Comparison of ENCODE assay signal across 12 cellular contexts in the genomic region with DNA sequence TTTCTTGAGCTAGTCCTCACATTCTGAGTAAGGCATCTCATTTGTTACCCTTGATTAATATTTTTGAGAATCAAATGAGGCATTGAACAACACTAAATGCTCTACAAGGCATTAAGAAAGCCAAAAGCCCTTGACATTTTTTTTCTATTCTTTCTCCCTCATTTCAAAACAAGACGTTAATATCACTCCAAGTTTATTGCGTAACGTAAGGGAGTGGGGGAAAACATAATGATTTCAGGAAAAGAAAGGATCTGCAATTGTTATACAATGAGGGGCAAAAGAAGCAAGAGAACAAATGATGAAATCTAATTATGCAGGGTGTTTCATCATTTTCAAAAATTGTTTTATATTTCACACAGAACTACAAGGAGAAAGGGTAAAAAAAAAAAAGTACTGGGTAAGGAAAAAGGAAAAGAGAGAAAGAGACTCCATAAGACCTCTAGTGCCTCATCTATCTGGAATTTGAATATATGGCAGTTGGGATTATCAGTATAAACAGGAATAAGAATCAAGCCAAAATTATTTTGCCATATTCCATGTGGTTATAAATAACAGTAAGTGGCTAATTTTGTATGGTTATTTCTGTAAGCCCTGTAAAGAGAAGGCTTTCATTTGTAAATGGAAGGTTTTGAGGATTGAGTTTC.
DNase-seq lines count a peak whose midpoint lies in the region; ATAC-seq and TF ChIP-seq lines count a peak whose summit lies in the region.
"Had no signal": no experiment of that assay in that cellular context is flagged by ENCODE, and none has a peak within 500 bp of the region (broad histone marks: within the 10 kb centered on the region; RNA-seq: fewer than 3 reads in every experiment).

No MANE protein-coding gene starts in this region.

- no peak for TF ChIP-seq POLR2A in uterus (IDR thresholded peaks at IDR 0.05)

- H3K36me3 ChIP-seq in SK-N-SH (replicated peaks in 1 of 2; ENCODE audit: control insufficient read depth in 1 of 2, insufficient read depth in 2 of 2, low read length in 1 of 2) (no peaks in the 10 kb centered on the region), muscle layer of duodenum (ENCODE audit: control insufficient read depth in 1 of 2, insufficient read depth in 2 of 2, low read length in 2 of 2) (no peaks in the 10 kb centered on the region), uterus (no peaks in the 10 kb centered on the region)

- peaks cover 0 to 30% of the 10 kb centered on the region in 2 experiments; a peak in 2 of 4 replicates for H3K4me1 ChIP-seq in SK-N-SH (ENCODE audit: control insufficient read depth in 1 of 2, insufficient read depth in 2 of 2, low read depth in 1 of 2, low read length in 1 of 2)
- H3K4me1 ChIP-seq in muscle layer of duodenum (ENCODE audit: control insufficient read depth in 1 of 2, insufficient read depth in 2 of 2, low read length in 2 of 2) = peaks cover 0 to 5% of the 10 kb centered on the region in 2 donors
- H3K4me1 ChIP-seq in uterus = peaks cover 0 to 6% of the 10 kb centered on the region in 2 donors
- H3K4me1 ChIP-seq: foreskin keratinocyte had no signal

- H3K27ac ChIP-seq in SK-N-SH (ENCODE audit: low read depth in 2 of 2, low read length in 1 of 2) (no peak overlapping the region), muscle layer of duodenum (ENCODE audit: low read length) (peak overlapping the region; percentile 35), uterus (peak overlapping the region; percentile 52 to 55)
- H3K27ac ChIP-seq: foreskin keratinocyte had no signal

- TF ChIP-seq EP300 in SK-N-SH (IDR thresholded peaks at IDR 0.05; ENCODE audit: borderline replicate concordance in 1 of 2, low read depth in 1 of 2, low read length in 1 of 2) = no peak

- no peaks in the 10 kb centered on the region for H3F3A ChIP-seq in SK-N-SH (replicated peaks; ENCODE audit: insufficient read depth)

- no peak overlapping the region for H3K4me2 ChIP-seq in SK-N-SH

- no peaks in the 10 kb centered on the region for H3K79me2 ChIP-seq in SK-N-SH (ENCODE audit: insufficient read depth)

- TF ChIP-seq RAD21 in SK-N-SH (IDR thresholded peaks at IDR 0.05; ENCODE audit: low read length) = no peak

- no peak overlapping the region for H3K9ac ChIP-seq in SK-N-SH

- TF ChIP-seq CTCF in SK-N-SH (IDR thresholded peaks at IDR 0.05) (no peak), fibroblast of mammary gland (conservative IDR thresholded peaks at IDR 0.05; ENCODE audit: control insufficient read depth, insufficient read depth, low read depth, low read length) (no peak), uterus (IDR thresholded peaks at IDR 0.05) (no peak)

- CTCF ChIA-PET in SK-N-SH (lab: Yijun Ruan, JAX) = interaction anchor here (1.0 to 1.3 kb wide), 3 partner anchors 15 to 444 kb away, joined by 3 to 6 read pairs (median 5); no protein-coding TSS in a partner anchor

- H3K9me3 ChIP-seq in SK-N-SH (no peaks in the 10 kb centered on the region), muscle layer of duodenum (ENCODE audit: control insufficient read depth in 1 of 2, low read length in 2 of 2) (no peaks in the 10 kb centered on the region), uterus (no peaks in the 10 kb centered on the region)

- POLR2A ChIA-PET in SK-N-SH (lab: Yijun Ruan, JAX) = no interaction called here

- no peaks in the 10 kb centered on the region; the same call in 1 of the 2 replicates for H3K27me3 ChIP-seq in SK-N-SH (ENCODE audit: insufficient read depth)
- H3K27me3 ChIP-seq in muscle layer of duodenum (ENCODE audit: low read depth, low read length) = no peaks in the 10 kb centered on the region
- no peaks in the 10 kb centered on the region for H3K27me3 ChIP-seq in uterus

- no peak overlapping the region for H3K4me3 ChIP-seq in SK-N-SH (ENCODE audit: low read depth in 2 of 2, low read length in 1 of 2)
- no peak overlapping the region for H3K4me3 ChIP-seq in fibroblast of mammary gland (ENCODE audit: control insufficient read depth, low read depth, low read length)
- no peak overlapping the region for H3K4me3 ChIP-seq in muscle layer of duodenum (ENCODE audit: low read depth in 1 of 2, low read length in 2 of 2)
- H3K4me3 ChIP-seq in uterus = no peak overlapping the region

- no peaks in the 10 kb centered on the region for H3K9me2 ChIP-seq in SK-N-SH

- ATAC-seq in SK-N-SH treated with all-trans-retinoic acid at 6 μM for 48 hours = no peak
- ATAC-seq in HG03095 (IDR thresholded peaks at IDR 0.05; ENCODE audit: unreplicated experiment) = no peak
- ATAC-seq: foreskin keratinocyte had no signal

- H4K20me1 ChIP-seq in SK-N-SH (ENCODE audit: insufficient read depth) = no peaks in the 10 kb centered on the region

- intact Hi-C loops in uterus (cut with DNase I; ENCODE audit: low total_unique reads) = no loop called here

- DNase-seq in SK-N-SH (no peak), fibroblast of mammary gland (ENCODE audit: low read depth) (peak; percentile 84), uterus (no peak), NCI-H1417 (lab: John Stamatoyannopoulos, UW) (no peak), NCI-H1105 (lab: John Stamatoyannopoulos, UW) (no peak)
- DNase-seq: foreskin keratinocyte; GDM1; NCI-H1048; stimulated activated CD4-positive, alpha-beta T cell treated with anti-CD3 and anti-CD28 coated beads, Interleukin-4, amount 100 ng/mL, for 24 hours had no signal

- WGBS in SK-N-SH (ENCODE audit: low lambda C conversion rate) = 55% methylated on average over 3 of the region's 3 CpGs

- 0 out of 2 replicates have a peak overlapping the region, but pooled peaks have one; percentile 1 for H2AFZ ChIP-seq in SK-N-SH (ENCODE audit: low read depth)

TF ChIP-seq in SK-N-SH, 30 proteins besides CTCF, POLR2A, EP300 and RAD21 (continues in another document):
- no peak for TF ChIP-seq JUND (IDR thresholded peaks at IDR 0.05)
- TF ChIP-seq, protein P1, sequence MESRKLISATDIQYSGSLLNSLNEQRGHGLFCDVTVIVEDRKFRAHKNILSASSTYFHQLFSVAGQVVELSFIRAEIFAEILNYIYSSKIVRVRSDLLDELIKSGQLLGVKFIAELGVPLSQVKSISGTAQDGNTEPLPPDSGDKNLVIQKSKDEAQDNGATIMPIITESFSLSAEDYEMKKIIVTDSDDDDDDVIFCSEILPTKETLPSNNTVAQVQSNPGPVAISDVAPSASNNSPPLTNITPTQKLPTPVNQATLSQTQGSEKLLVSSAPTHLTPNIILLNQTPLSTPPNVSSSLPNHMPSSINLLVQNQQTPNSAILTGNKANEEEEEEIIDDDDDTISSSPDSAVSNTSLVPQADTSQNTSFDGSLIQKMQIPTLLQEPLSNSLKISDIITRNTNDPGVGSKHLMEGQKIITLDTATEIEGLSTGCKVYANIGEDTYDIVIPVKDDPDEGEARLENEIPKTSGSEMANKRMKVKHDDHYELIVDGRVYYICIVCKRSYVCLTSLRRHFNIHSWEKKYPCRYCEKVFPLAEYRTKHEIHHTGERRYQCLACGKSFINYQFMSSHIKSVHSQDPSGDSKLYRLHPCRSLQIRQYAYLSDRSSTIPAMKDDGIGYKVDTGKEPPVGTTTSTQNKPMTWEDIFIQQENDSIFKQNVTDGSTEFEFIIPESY (IDR thresholded peaks at IDR 0.05; ENCODE audit: borderline replicate concordance, low read depth) = no peak
- TF ChIP-seq, protein P2, sequence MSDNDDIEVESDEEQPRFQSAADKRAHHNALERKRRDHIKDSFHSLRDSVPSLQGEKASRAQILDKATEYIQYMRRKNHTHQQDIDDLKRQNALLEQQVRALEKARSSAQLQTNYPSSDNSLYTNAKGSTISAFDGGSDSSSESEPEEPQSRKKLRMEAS (IDR thresholded peaks at IDR 0.05; ENCODE audit: low read depth) = no peak
- no peak for TF ChIP-seq CHD2 (IDR thresholded peaks at IDR 0.05; ENCODE audit: low read length, partially characterized antibody)
- no peak for TF ChIP-seq FOXM1 (IDR thresholded peaks at IDR 0.05; ENCODE audit: low read depth)
- no peak for TF ChIP-seq MXI1 (IDR thresholded peaks at IDR 0.05; ENCODE audit: low read depth, low read length)
- TF ChIP-seq MEF2A (IDR thresholded peaks at IDR 0.05; ENCODE audit: borderline replicate concordance, low read depth) = no peak
- TF ChIP-seq TEAD4 (IDR thresholded peaks at IDR 0.05; ENCODE audit: borderline replicate concordance, insufficient read depth) = no peak
- TF ChIP-seq NFIC (IDR thresholded peaks at IDR 0.05; ENCODE audit: borderline replicate concordance) = no peak

TF ChIP-seq in SK-N-SH treated with all-trans-retinoic acid at 6 μM for 48 hours, 23 proteins besides CTCF, POLR2A, EP300 and RAD21 (continues in another document):
- TF ChIP-seq, protein P3, sequence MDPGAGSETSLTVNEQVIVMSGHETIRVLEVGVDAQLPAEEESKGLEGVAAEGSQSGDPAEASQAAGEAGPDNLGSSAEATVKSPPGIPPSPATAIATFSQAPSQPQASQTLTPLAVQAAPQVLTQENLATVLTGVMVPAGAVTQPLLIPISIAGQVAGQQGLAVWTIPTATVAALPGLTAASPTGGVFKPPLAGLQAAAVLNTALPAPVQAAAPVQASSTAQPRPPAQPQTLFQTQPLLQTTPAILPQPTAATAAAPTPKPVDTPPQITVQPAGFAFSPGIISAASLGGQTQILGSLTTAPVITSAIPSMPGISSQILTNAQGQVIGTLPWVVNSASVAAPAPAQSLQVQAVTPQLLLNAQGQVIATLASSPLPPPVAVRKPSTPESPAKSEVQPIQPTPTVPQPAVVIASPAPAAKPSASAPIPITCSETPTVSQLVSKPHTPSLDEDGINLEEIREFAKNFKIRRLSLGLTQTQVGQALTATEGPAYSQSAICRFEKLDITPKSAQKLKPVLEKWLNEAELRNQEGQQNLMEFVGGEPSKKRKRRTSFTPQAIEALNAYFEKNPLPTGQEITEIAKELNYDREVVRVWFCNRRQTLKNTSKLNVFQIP (CRISPR knock-in tag; IDR thresholded peaks at IDR 0.05; ENCODE audit: borderline replicate concordance, low read depth) = no peak

Comparison
In these comparisons a context has a peak if more than half of its experiments do, and no peak if none do; other contexts are left out.
1. H3K27ac ChIP-seq: peak in muscle layer of duodenum (single experiment) and uterus (2 of 2); none in SK-N-SH (0 of 2).